In genomic region chr1:245118806-245119205, GRCh38 we compare ENCODE assay signal across 16 cellular contexts. TPM values are rescaled to one million over a fixed set of nuclear protein-coding genes. Genes with fewer than 3 reads are reported as not detected.
DNase-seq lines count a peak whose midpoint lies in the region; ATAC-seq and TF ChIP-seq lines count a peak whose summit lies in the region.
"Had no signal": no experiment of that assay in that cellular context is flagged by ENCODE, and none has a peak within 500 bp of the region (broad histone marks: within the 10 kb centered on the region; RNA-seq: fewer than 3 reads in every experiment).

No MANE protein-coding gene starts in this region.

- no peak overlapping the region for H2AK5ac ChIP-seq in trophoblast cell (ENCODE audit: low read length)

- H3K23ac ChIP-seq in trophoblast cell (ENCODE audit: low read length): no peak overlapping the region

- H3K4me1 ChIP-seq in trophoblast cell (ENCODE audit: control insufficient read depth in 1 of 2, insufficient read depth in 2 of 2, low read length in 2 of 2) (no peaks in the 10 kb centered on the region), ascending aorta (no peaks in the 10 kb centered on the region)
- H3K4me1 ChIP-seq: A549, BE2C had no signal

- H3K36me3 ChIP-seq in trophoblast cell (ENCODE audit: control insufficient read depth in 1 of 2, insufficient read depth in 2 of 2, low read length in 2 of 2): no peaks in the 10 kb centered on the region
- H3K36me3 ChIP-seq in ascending aorta: no peaks in the 10 kb centered on the region
- H3K36me3 ChIP-seq: BE2C had no signal

- peak overlapping the region; percentile 70 for H3K27ac Mint-ChIP-seq in type B pancreatic cell
- H3K27ac Mint-ChIP-seq: CD4-positive, alpha-beta memory T cell; GM23338 had no signal

- no peak for TF ChIP-seq CTCF in type B pancreatic cell (conservative IDR thresholded peaks at IDR 0.05)
- TF ChIP-seq CTCF in ascending aorta (IDR thresholded peaks at IDR 0.05): no peak

- H3K9me3 ChIP-seq in trophoblast cell (ENCODE audit: insufficient read depth, low read depth, low read length): no peaks in the 10 kb centered on the region
- H3K9me3 ChIP-seq in ascending aorta: no peaks in the 10 kb centered on the region
- H3K9me3 ChIP-seq: A549 had no signal

- no peak overlapping the region for H2BK120ac ChIP-seq in trophoblast cell (ENCODE audit: insufficient read depth, low read length, poor library complexity)

- no peak overlapping the region for H3K4me2 ChIP-seq in trophoblast cell (ENCODE audit: low read length)
- H3K4me2 ChIP-seq: A549, GM23338 had no signal

- no peaks in the 10 kb centered on the region for H3K27me3 ChIP-seq in trophoblast cell (ENCODE audit: insufficient read depth, low read length)
- no peaks in the 10 kb centered on the region for H3K27me3 ChIP-seq in ascending aorta
- H3K27me3 ChIP-seq: BE2C had no signal

- H3K27ac ChIP-seq in trophoblast cell (ENCODE audit: low read depth, low read length) (no peak overlapping the region), ascending aorta (no peak overlapping the region)
- H3K27ac ChIP-seq: A549, C4-2B had no signal

- no peak overlapping the region for H3K4ac ChIP-seq in trophoblast cell (ENCODE audit: low read depth, low read length)

- H3K4me3 ChIP-seq in trophoblast cell (ENCODE audit: low read depth, low read length): no peak overlapping the region
- no peak overlapping the region for H3K4me3 ChIP-seq in ascending aorta
- H3K4me3 ChIP-seq: A549, GM23338 had no signal

- no peak overlapping the region for H4K12ac ChIP-seq in trophoblast cell (ENCODE audit: low read depth, low read length)

- no peak overlapping the region for H3K14ac ChIP-seq in trophoblast cell (ENCODE audit: low read length)

- no peaks in the 10 kb centered on the region for H3K79me1 ChIP-seq in trophoblast cell (ENCODE audit: low read length)

- no peak overlapping the region for H3K9ac ChIP-seq in trophoblast cell (ENCODE audit: low read length)

- H3K18ac ChIP-seq in trophoblast cell (ENCODE audit: low read length): no peak overlapping the region

- ATAC-seq in HG03457 (IDR thresholded peaks at IDR 0.05; ENCODE audit: unreplicated experiment): no peak
- ATAC-seq: A549, GM23338 had no signal

- no peak overlapping the region for H2AFZ ChIP-seq in trophoblast cell (ENCODE audit: insufficient read depth, low read length, poor library complexity)
- H2AFZ ChIP-seq: GM23338 had no signal

- peaks cover 12% of the 10 kb centered on the region for H3K27me3 Mint-ChIP-seq in type B pancreatic cell

- no peak overlapping the region for H3K4me3 Mint-ChIP-seq in type B pancreatic cell
- H3K4me3 Mint-ChIP-seq: CD4-positive, alpha-beta memory T cell; GM23338 had no signal

- no peak overlapping the region for H4K91ac ChIP-seq in trophoblast cell (ENCODE audit: low read depth, low read length)

- H2BK5ac ChIP-seq in trophoblast cell (ENCODE audit: low read depth, low read length, poor library complexity): no peak overlapping the region

- no peaks in the 10 kb centered on the region for H3K79me2 ChIP-seq in trophoblast cell (ENCODE audit: control insufficient read depth, insufficient read depth, low read length, poor library complexity)

- DNase-seq in astrocyte of the hippocampus (ENCODE audit: low read depth, low spot score) (peak; percentile 16), foreskin melanocyte (peak; percentile 13), trophoblast cell (peak; percentile 82 to 83), type B pancreatic cell (ENCODE audit: extremely low spot score, unreplicated experiment) (no peak), occipital lobe (lab: John Stamatoyannopoulos, UW) (no peak), ascending aorta (ENCODE audit: low spot score in 2 of 2) (no peak)
- DNase-seq: BE2C; CD4-positive, alpha-beta memory T cell; DMS79 treated with DMSO at 0.1 percent for 48 hours; EL; GDM1; H7 had no signal

- WGBS in trophoblast cell (ENCODE audit: extremely low coverage, insufficient coverage, insufficient read length): no CpG with 5 or more reads among the region's 2 CpGs

- H3K36me3 Mint-ChIP-seq in type B pancreatic cell: peaks cover 8% of the 10 kb centered on the region

- H4K8ac ChIP-seq in trophoblast cell (ENCODE audit: low read depth, low read length): no peak overlapping the region

- no peak overlapping the region for H2BK12ac ChIP-seq in trophoblast cell (ENCODE audit: low read length)

- H3K4me1 Mint-ChIP-seq in type B pancreatic cell (ENCODE audit: unreplicated experiment): no peaks in the 10 kb centered on the region
- H3K4me1 Mint-ChIP-seq: GM23338 had no signal

- peaks cover 3% of the 10 kb centered on the region for H3K9me3 Mint-ChIP-seq in type B pancreatic cell
- H3K9me3 Mint-ChIP-seq: CD4-positive, alpha-beta memory T cell; GM23338 had no signal

- intact Hi-C loops in ascending aorta (cut with DNase I): no loop called here

RNA-seq across cellular contexts. Expression of gene KIF26B, which starts 36.0 kb away (rescaled TPM):
- polyA plus RNA-seq in trophoblast cell (2013): 17.8 and 18.1 TPM in 2 replicates
- total RNA-seq in type B pancreatic cell (ENCODE audit: low replicate concordance) (6.1 and 22.1 TPM in 2 replicates), occipital lobe (31.7 TPM), ascending aorta (not detected)
- total RNA-seq: CD4-positive, alpha-beta memory T cell had no signal

Comparison
In these comparisons a context has a peak if more than half of its experiments do, and no peak if none do; other contexts are left out.
1. DNase-seq: peak in astrocyte of the hippocampus (single experiment), foreskin melanocyte (single experiment) and trophoblast cell (2 of 2); none in type B pancreatic cell (single experiment), occipital lobe (single experiment) and ascending aorta (0 of 2).